In genomic region chr16:11604783-11605563, GRCh38 we compare ENCODE assay signal across 16 cellular contexts. TPM values are rescaled to one million over a fixed set of nuclear protein-coding genes. Genes with fewer than 3 reads are reported as not detected.
DNase-seq lines count a peak whose midpoint lies in the region; ATAC-seq and TF ChIP-seq lines count a peak whose summit lies in the region.
"Had no signal": no experiment of that assay in that cellular context is flagged by ENCODE, and none has a peak within 500 bp of the region (broad histone marks: within the 10 kb centered on the region; RNA-seq: fewer than 3 reads in every experiment).

No MANE protein-coding gene starts in this region.

- no peaks in the 10 kb centered on the region for H3K9me3 ChIP-seq in NT2/D1 (ENCODE audit: insufficient read depth, low read length)
- H3K9me3 ChIP-seq in lung (ENCODE audit: control insufficient read depth in 2 of 2, insufficient read depth in 1 of 2, low read length in 1 of 2) = no peaks in the 10 kb centered on the region
- no peaks in the 10 kb centered on the region for H3K9me3 ChIP-seq in stomach

- no peaks in the 10 kb centered on the region for H3K36me3 Mint-ChIP-seq in glutamatergic neuron (ENCODE audit: unreplicated experiment)

- peak overlapping the region; percentile 0 for H3K9ac ChIP-seq in NT2/D1 (ENCODE audit: insufficient read length, low read depth)

- 55 to 60% methylated on average over 21 of the region's 21 CpGs for WGBS in lung, 2 donors
- 56 to 70% (median 69%) methylated on average over 17 to 21 of the region's 21 CpGs for WGBS in stomach, 5 donors

- peaks cover 7% of the 10 kb centered on the region for H3K9me3 Mint-ChIP-seq in glutamatergic neuron (ENCODE audit: unreplicated experiment)
- H3K9me3 Mint-ChIP-seq: activated T-helper 1 cell treated with anti-CD3 and anti-CD28 coated beads, Interleukin-12 subunit alpha, Interleukin-12 subunit beta, Interleukin-2, Interleukin-4 antibody, amounts not matched to agents 30 ng/mL and 10 ng/mL and 1 ng/mL, durations not matched to agents 14 hours and 24 hours and 36 hours; CD4-positive, alpha-beta T cell; central memory CD8-positive, alpha-beta T cell had no signal

- H3K27ac ChIP-seq in lung (ENCODE audit: low read depth in 1 of 2, low read length in 1 of 2) = peak overlapping the region; percentile 62
- peak overlapping the region; percentile 16 to 79 (median 65) for H3K27ac ChIP-seq in stomach

- peak; percentile 44 for TF ChIP-seq EP300 in stomach (IDR thresholded peaks at IDR 0.05)

- peaks cover 17% of the 10 kb centered on the region for H3K4me1 Mint-ChIP-seq in glutamatergic neuron (ENCODE audit: low read depth, unreplicated experiment)
- H3K4me1 Mint-ChIP-seq: central memory CD8-positive, alpha-beta T cell had no signal

- no peaks in the 10 kb centered on the region for H3K36me3 ChIP-seq in NT2/D1 (ENCODE audit: insufficient read depth, insufficient read length, low read length)
- H3K36me3 ChIP-seq in lung (ENCODE audit: control insufficient read depth in 2 of 2, insufficient read depth in 2 of 2, low read length in 2 of 2) = no peaks in the 10 kb centered on the region
- no peaks in the 10 kb centered on the region for H3K36me3 ChIP-seq in stomach

- H3K4me3 ChIP-seq in NT2/D1 (ENCODE audit: insufficient read length, low read depth) = no peak overlapping the region
- no peak overlapping the region for H3K4me3 ChIP-seq in fibroblast of mammary gland (ENCODE audit: control insufficient read depth, low read depth, low read length)
- no peak overlapping the region for H3K4me3 ChIP-seq in lung
- no peak overlapping the region for H3K4me3 ChIP-seq in stomach

- peak; percentile 74 for ATAC-seq in lung (ENCODE audit: insufficient read depth, low FRiP score)
- no peak for ATAC-seq in SK-N-SH treated with all-trans-retinoic acid at 6 μM for 48 hours
- ATAC-seq in HG03196 (IDR thresholded peaks at IDR 0.05; ENCODE audit: unreplicated experiment) = no peak
- ATAC-seq: stimulated activated naive CD8-positive, alpha-beta T cell treated with anti-CD3 and anti-CD28 coated beads, Interleukin-15, Interleukin-2, amounts not matched to agents 100 U/mL and 50 U/mL, for 24 hours had no signal

- intact Hi-C loops in stomach (cut with DNase I; ENCODE audit: low total_unique reads) = no loop called here

- H3K4me3 Mint-ChIP-seq in glutamatergic neuron (ENCODE audit: unreplicated experiment) = no peak overlapping the region
- H3K4me3 Mint-ChIP-seq: activated T-helper 1 cell treated with anti-CD3 and anti-CD28 coated beads, Interleukin-12 subunit alpha, Interleukin-12 subunit beta, Interleukin-2, Interleukin-4 antibody, amounts not matched to agents 30 ng/mL and 10 ng/mL and 1 ng/mL, durations not matched to agents 14 hours and 24 hours and 36 hours; CD4-positive, alpha-beta T cell; central memory CD8-positive, alpha-beta T cell had no signal

- H3K27me3 Mint-ChIP-seq in glutamatergic neuron (ENCODE audit: unreplicated experiment) = peaks cover 5% of the 10 kb centered on the region
- H3K27me3 Mint-ChIP-seq: CD4-positive, alpha-beta T cell; central memory CD8-positive, alpha-beta T cell had no signal

- peaks cover 7% of the 10 kb centered on the region for H3K4me1 ChIP-seq in NT2/D1 (ENCODE audit: insufficient read depth, insufficient read length)
- H3K4me1 ChIP-seq in lung (ENCODE audit: control insufficient read depth in 2 of 2, insufficient read depth in 2 of 2, low read length in 2 of 2) = peaks cover 0 to 12% of the 10 kb centered on the region in 2 donors
- H3K4me1 ChIP-seq in stomach = peaks cover 0 to 23% (median 0%) of the 10 kb centered on the region in 4 donors

- H3K27ac Mint-ChIP-seq in glutamatergic neuron (ENCODE audit: unreplicated experiment) = no peak overlapping the region
- H3K27ac Mint-ChIP-seq: activated T-helper 1 cell treated with anti-CD3 and anti-CD28 coated beads, Interleukin-12 subunit alpha, Interleukin-12 subunit beta, Interleukin-2, Interleukin-4 antibody, amounts not matched to agents 30 ng/mL and 10 ng/mL and 1 ng/mL, durations not matched to agents 14 hours and 24 hours and 36 hours; CD4-positive, alpha-beta T cell had no signal

- no peak for TF ChIP-seq POLR2A in stomach (IDR thresholded peaks at IDR 0.05)

- DNase-seq in NT2/D1 (ENCODE audit: low read depth, low spot score) (no peak), fibroblast of mammary gland (ENCODE audit: low read depth) (peak; percentile 71), lung (ENCODE audit: low spot score) (no peak), stomach (no peak), GF-D8 (lab: John Stamatoyannopoulos, UW) (no peak), glutamatergic neuron (no peak)
- DNase-seq: activated CD4-positive, CD25-positive, alpha-beta regulatory T cell treated with anti-CD3 and anti-CD28 coated beads, Interleukin-2, amount 50 U/mL, for 72 hours; CD4-positive, alpha-beta T cell; GOT3; NCI-H510A; stimulated activated CD4-positive, alpha-beta T cell treated with anti-CD3 and anti-CD28 coated beads, Interleukin-1b, Interleukin-23, amount 100 ng/mL, for 48 hours; stimulated activated naive CD8-positive, alpha-beta T cell treated with anti-CD3 and anti-CD28 coated beads, Interleukin-15, Interleukin-2, amounts not matched to agents 100 U/mL and 50 U/mL, for 24 hours had no signal

- no peak for TF ChIP-seq CTCF in fibroblast of mammary gland (conservative IDR thresholded peaks at IDR 0.05; ENCODE audit: control insufficient read depth, insufficient read depth, low read depth, low read length)
- TF ChIP-seq CTCF in lung (IDR thresholded peaks at IDR 0.05; ENCODE audit: control extremely low read depth, extremely low read depth) = no peak
- no peak for TF ChIP-seq CTCF in stomach (IDR thresholded peaks at IDR 0.05)
- no peak for TF ChIP-seq CTCF in glutamatergic neuron (IDR thresholded peaks at IDR 0.05; ENCODE audit: partially characterized antibody, unreplicated experiment)

- H3K27me3 ChIP-seq in NT2/D1 (ENCODE audit: insufficient read depth, insufficient read length) (no peaks in the 10 kb centered on the region), lung (ENCODE audit: control insufficient read depth, insufficient read depth) (peaks cover 2% of the 10 kb centered on the region), stomach (no peaks in the 10 kb centered on the region)

TF ChIP-seq in SK-N-SH treated with all-trans-retinoic acid at 6 μM for 48 hours, 23 proteins besides CTCF, POLR2A, EP300 and RAD21 (continues in another document):
- TF ChIP-seq POU6F1 (CRISPR knock-in tag; IDR thresholded peaks at IDR 0.05; ENCODE audit: borderline replicate concordance, low read depth) (no peak), ZNF70 (CRISPR knock-in tag; IDR thresholded peaks at IDR 0.05) (no peak), ZC3H10 (CRISPR knock-in tag; IDR thresholded peaks at IDR 0.05) (no peak), ARNTL (CRISPR knock-in tag; IDR thresholded peaks at IDR 0.05; ENCODE audit: borderline replicate concordance, low read depth) (no peak), TSHZ2 (CRISPR knock-in tag; IDR thresholded peaks at IDR 0.05) (no peak), TOX (CRISPR knock-in tag; IDR thresholded peaks at IDR 0.05; ENCODE audit: borderline replicate concordance) (no peak), ZNF565 (CRISPR knock-in tag; conservative IDR thresholded peaks at IDR 0.05; ENCODE audit: low read depth) (no peak), ZFP3 (CRISPR knock-in tag; IDR thresholded peaks at IDR 0.05) (no peak), GLIS3 (CRISPR knock-in tag; IDR thresholded peaks at IDR 0.05) (no peak), RARB (CRISPR knock-in tag; IDR thresholded peaks at IDR 0.05) (no peak), ZNF8 (CRISPR knock-in tag; IDR thresholded peaks at IDR 0.05) (no peak)

RNA-seq across cellular contexts. Expression of gene LITAF, which starts 18.3 kb away (rescaled TPM):
- total RNA-seq in lung = 100 to 1,000 TPM in 1 of 2 donors, 10 to 100 TPM in 1; 89.8 to 203 TPM
- polyA plus RNA-seq in lung = 100 to 1,000 TPM in 1 of 2 donors, 10 to 100 TPM in 1; 66.4 to 406 TPM
- 100 to 1,000 TPM in 1 of 5 donors, 10 to 100 TPM in 3, 1 to 10 TPM in 1; 9.8 to 211 (median 46.6) TPM for total RNA-seq in stomach
- 100 to 1,000 TPM in 2 of 3 donors, 10 to 100 TPM in 1; 43.7 to 124 (median 118) TPM for polyA plus RNA-seq in stomach
- 29.2 TPM for total RNA-seq in glutamatergic neuron (ENCODE audit: unreplicated experiment)
